1 cellular context compared by ENCODE assay signal in genomic region chr12:9283346-9284095, GRCh38.
TF ChIP-seq lines count a peak whose summit lies in the region.

No MANE protein-coding gene starts in this region.

TF ChIP-seq in HEK293, 187 proteins besides CTCF, POLR2A, EP300 and RAD21 (continued from another document):
- peak; percentile 50; the same call in 1 of the 2 replicates for TF ChIP-seq ZBTB11 (tag by site-specific recombination; conservative IDR thresholded peaks at IDR 0.05; ENCODE audit: low read depth)
- TF ChIP-seq ZNF335 (tag by site-specific recombination; conservative IDR thresholded peaks at IDR 0.05): peak; percentile 82
- peak; percentile 49 for TF ChIP-seq ZNF518A (tag by site-specific recombination; conservative IDR thresholded peaks at IDR 0.05; ENCODE audit: low read depth)
- TF ChIP-seq SP2 (tag by site-specific recombination; IDR thresholded peaks at IDR 0.05): peak; percentile 52
- TF ChIP-seq GLIS2 (tag by site-specific recombination; IDR thresholded peaks at IDR 0.05): peak; percentile 38; the same call in 1 of the 2 replicates
- 0 out of 2 replicates have a peak, but pooled peaks have one; percentile 20 for TF ChIP-seq ZNF391 (tag by site-specific recombination; IDR thresholded peaks at IDR 0.05; ENCODE audit: borderline replicate concordance, low read depth)
- peak; percentile 99 for TF ChIP-seq ZBTB20 (tag by site-specific recombination; IDR thresholded peaks at IDR 0.05)
- peak; percentile 30 for TF ChIP-seq ZBTB26 (tag by site-specific recombination; optimal IDR thresholded peaks at IDR 0.05)
- peak; percentile 77 for TF ChIP-seq ZNF600 (tag by site-specific recombination; IDR thresholded peaks at IDR 0.05)
- TF ChIP-seq ZNF341 (tag by site-specific recombination; IDR thresholded peaks at IDR 0.05; ENCODE audit: low read depth): peak; percentile 91
- TF ChIP-seq ZXDB (tag by site-specific recombination; IDR thresholded peaks at IDR 0.05): peak; percentile 85
- TF ChIP-seq ZNF2 (tag by site-specific recombination; IDR thresholded peaks at IDR 0.05): peak; percentile 48; the same call in 1 of the 2 replicates
- TF ChIP-seq PATZ1 (tag by site-specific recombination; IDR thresholded peaks at IDR 0.05): 0 out of 2 replicates have a peak, but pooled peaks have one; percentile 26
- peak; percentile 66; the same call in 1 of the 2 replicates for TF ChIP-seq ZSCAN4 (tag by site-specific recombination; IDR thresholded peaks at IDR 0.05)
- peak; percentile 56; the same call in 1 of the 2 replicates for TF ChIP-seq BCL11B (tag by site-specific recombination; IDR thresholded peaks at IDR 0.05; ENCODE audit: low read depth)
- TF ChIP-seq SCRT2 (tag by site-specific recombination; IDR thresholded peaks at IDR 0.05): peak; percentile 78
- peak; percentile 55; the same call in 1 of the 2 replicates for TF ChIP-seq ZSCAN30 (tag by site-specific recombination; IDR thresholded peaks at IDR 0.05)
